In genomic region chr19:14505488-14506239, GRCh38 we compare ENCODE assay signal across 9 cellular contexts. TPM values are rescaled to one million over a fixed set of nuclear protein-coding genes. Genes with fewer than 3 reads are reported as not detected.
DNase-seq lines count a peak whose midpoint lies in the region; ATAC-seq and TF ChIP-seq lines count a peak whose summit lies in the region.
"Had no signal": no experiment of that assay in that cellular context is flagged by ENCODE, and none has a peak within 500 bp of the region (broad histone marks: within the 10 kb centered on the region; RNA-seq: fewer than 3 reads in every experiment).

No MANE protein-coding gene starts in this region.

- H3K27ac ChIP-seq in OCI-LY3 (ENCODE audit: low read length), result no peak overlapping the region
- H3K27ac ChIP-seq in trophoblast cell (ENCODE audit: low read depth, low read length), result peak overlapping the region; percentile 89

- DNase-seq in NCI-H748 (lab: John Stamatoyannopoulos, UW; ENCODE audit: unreplicated experiment) (peak; percentile 17), NCI-H748 treated with DMSO at 0.1 percent for 48 hours (lab: John Stamatoyannopoulos, UW) (no peak), fibroblast of pulmonary artery (ENCODE audit: low read depth) (peak; percentile 56), trophoblast cell (peak; percentile 95 to 99), middle frontal gyrus (ENCODE audit: extremely low spot score, low spot score) (no peak)
- DNase-seq in activated T-cell treated with anti-CD3 and anti-CD28 coated beads, Interleukin-2, amount 50 U/mL, for 4 hours, result peak; percentile 72

- no peaks in the 10 kb centered on the region for H3K9me3 ChIP-seq in OCI-LY3 (ENCODE audit: insufficient read depth, low read length)
- H3K9me3 ChIP-seq in trophoblast cell (ENCODE audit: insufficient read depth, low read depth, low read length), result no peaks in the 10 kb centered on the region

- H3K4me1 ChIP-seq in OCI-LY3 (ENCODE audit: low read length) (peaks cover 3% of the 10 kb centered on the region; the same call in 1 of the 2 replicates), trophoblast cell (ENCODE audit: control insufficient read depth in 1 of 2, insufficient read depth in 2 of 2, low read length in 2 of 2) (peaks cover 12 to 19% of the 10 kb centered on the region in 2 experiments)

- H3K4me3 ChIP-seq in OCI-LY3 (ENCODE audit: low read length) (no peak overlapping the region), fibroblast of pulmonary artery (replicated peaks; ENCODE audit: low read depth, low read length) (no peak overlapping the region), trophoblast cell (ENCODE audit: low read depth, low read length) (no peak overlapping the region)

- H4K91ac ChIP-seq in trophoblast cell (ENCODE audit: low read depth, low read length), result peak overlapping the region; percentile 83

- H3K9me3 Mint-ChIP-seq in activated T-cell treated with anti-CD3 and anti-CD28 coated beads, Interleukin-2, amount 50 U/mL, for 4 hours, result no peaks in the 10 kb centered on the region

- H3K27me3 ChIP-seq in OCI-LY3 (ENCODE audit: low read depth, low read length) (peaks cover 5% of the 10 kb centered on the region; the same call in 1 of the 2 replicates), trophoblast cell (ENCODE audit: insufficient read depth, low read length) (no peaks in the 10 kb centered on the region)

- H3K36me3 ChIP-seq in OCI-LY3 (replicated peaks; ENCODE audit: low read depth, low read length) (no peaks in the 10 kb centered on the region), trophoblast cell (ENCODE audit: control insufficient read depth in 1 of 2, insufficient read depth in 2 of 2, low read length in 2 of 2) (no peaks in the 10 kb centered on the region)

- H3K4me2 ChIP-seq in OCI-LY3 (ENCODE audit: low read length) (peak overlapping the region; percentile 23; the same call in 1 of the 2 replicates), trophoblast cell (ENCODE audit: low read length) (peak overlapping the region; percentile 45)

- H4K12ac ChIP-seq in trophoblast cell (ENCODE audit: low read depth, low read length), result peak overlapping the region; percentile 25

- H3K79me1 ChIP-seq in trophoblast cell (ENCODE audit: low read length), result peaks cover 15% of the 10 kb centered on the region

- TF ChIP-seq CTCF in OCI-LY3 (IDR thresholded peaks at IDR 0.05; ENCODE audit: low read depth, low read length) (peak; percentile 74), fibroblast of pulmonary artery (IDR thresholded peaks at IDR 0.05; ENCODE audit: low read length, missing control alignments) (peak; percentile 65)

- H3K18ac ChIP-seq in trophoblast cell (ENCODE audit: low read length), result peak overlapping the region; percentile 61

- no CpG with 5 or more reads among the region's 19 CpGs for WGBS in trophoblast cell (ENCODE audit: extremely low coverage, insufficient coverage, insufficient read length)

- H2AFZ ChIP-seq in OCI-LY3 (ENCODE audit: low read depth, low read length) (peak overlapping the region; percentile 89), trophoblast cell (ENCODE audit: insufficient read depth, low read length, poor library complexity) (peak overlapping the region; percentile 42)

- no peak overlapping the region for H2AK5ac ChIP-seq in trophoblast cell (ENCODE audit: low read length)

- H3K27me3 Mint-ChIP-seq in activated T-cell treated with anti-CD3 and anti-CD28 coated beads, Interleukin-2, amount 50 U/mL, for 4 hours (ENCODE audit: low read depth), result no peaks in the 10 kb centered on the region

- H3K14ac ChIP-seq in trophoblast cell (ENCODE audit: low read length), result peak overlapping the region; percentile 58

- H3K9ac ChIP-seq in OCI-LY3 (ENCODE audit: low read length), result no peak overlapping the region
- no peak overlapping the region for H3K9ac ChIP-seq in trophoblast cell (ENCODE audit: low read length)

- no peaks in the 10 kb centered on the region for H3K79me2 ChIP-seq in OCI-LY3 (ENCODE audit: low read length)
- H3K79me2 ChIP-seq in trophoblast cell (ENCODE audit: control insufficient read depth, insufficient read depth, low read length, poor library complexity), result no peaks in the 10 kb centered on the region

- peak overlapping the region; percentile 73 for H4K8ac ChIP-seq in trophoblast cell (ENCODE audit: low read depth, low read length)

- H2BK120ac ChIP-seq in trophoblast cell (ENCODE audit: insufficient read depth, low read length, poor library complexity), result peak overlapping the region; percentile 78

- no peaks in the 10 kb centered on the region for H3K36me3 Mint-ChIP-seq in activated T-cell treated with anti-CD3 and anti-CD28 coated beads, Interleukin-2, amount 50 U/mL, for 4 hours (ENCODE audit: insufficient read depth)

- no peaks in the 10 kb centered on the region for H4K20me1 ChIP-seq in OCI-LY3 (ENCODE audit: insufficient read depth, low read length)

- H3K4me3 Mint-ChIP-seq in activated T-cell treated with anti-CD3 and anti-CD28 coated beads, Interleukin-2, amount 50 U/mL, for 4 hours, result peak overlapping the region; percentile 33

- peaks cover 54% of the 10 kb centered on the region for H3K4me1 Mint-ChIP-seq in activated T-cell treated with anti-CD3 and anti-CD28 coated beads, Interleukin-2, amount 50 U/mL, for 4 hours (ENCODE audit: low read depth)

- H2BK12ac ChIP-seq in trophoblast cell (ENCODE audit: low read length), result peak overlapping the region; percentile 42

- ATAC-seq in activated T-cell treated with anti-CD3 and anti-CD28 coated beads, Interleukin-2, amount 50 U/mL, for 4 hours, result peak; percentile 71 to 78
- ATAC-seq in HG02981 (IDR thresholded peaks at IDR 0.05; ENCODE audit: unreplicated experiment), result no peak

- H2BK5ac ChIP-seq in trophoblast cell (ENCODE audit: low read depth, low read length, poor library complexity), result peak overlapping the region; percentile 78

- no peak overlapping the region for H3K23ac ChIP-seq in trophoblast cell (ENCODE audit: low read length)

- H3K4ac ChIP-seq in trophoblast cell (ENCODE audit: low read depth, low read length), result no peak overlapping the region

RNA-seq across cellular contexts. Expression of gene GIPC1, which starts 9.7 kb away (rescaled TPM):
- total RNA-seq in activated T-cell treated with anti-CD3 and anti-CD28 coated beads, Interleukin-2, amount 50 U/mL, for 4 hours, result 10 to 100 TPM; 42.5 to 49.8 (median 44.3) TPM
- polyA plus RNA-seq in trophoblast cell (2013), result 67.2 and 69.0 TPM in 2 replicates

RNA-seq across cellular contexts. Expression of gene DNAJB1, which starts 12.5 kb away (rescaled TPM):
- 100 to 1,000 TPM; 119 to 128 (median 120) TPM for total RNA-seq in activated T-cell treated with anti-CD3 and anti-CD28 coated beads, Interleukin-2, amount 50 U/mL, for 4 hours
- polyA plus RNA-seq in trophoblast cell (2013), result 61.8 and 62.4 TPM in 2 replicates

RNA-seq across cellular contexts. Expression of gene TECR, which starts 23.7 kb away (rescaled TPM):
- total RNA-seq in activated T-cell treated with anti-CD3 and anti-CD28 coated beads, Interleukin-2, amount 50 U/mL, for 4 hours, result 10 to 100 TPM; 92.5 to 96.3 (median 94.6) TPM
- 261 and 265 TPM in 2 replicates for polyA plus RNA-seq in trophoblast cell (2013)

RNA-seq across cellular contexts. Expression of gene PTGER1, which starts 30.5 kb away (rescaled TPM):
- total RNA-seq in activated T-cell treated with anti-CD3 and anti-CD28 coated beads, Interleukin-2, amount 50 U/mL, for 4 hours, result under 1 TPM in 1 of 3 donors, not detected in 2; 0.19 TPM
- polyA plus RNA-seq in trophoblast cell (2013), result 0.05 TPM in 1 of 2 replicates, not detected in the other
- total RNA-seq: skeletal muscle tissue had no signal

Comparison
In these comparisons a context has a peak if more than half of its experiments do, and no peak if none do; other contexts are left out.
1. DNase-seq: peak in NCI-H748 (single experiment), activated T-cell treated with anti-CD3 and anti-CD28 coated beads, Interleukin-2, amount 50 U/mL, for 4 hours (single experiment), fibroblast of pulmonary artery (single experiment) and trophoblast cell (2 of 2); none in NCI-H748 treated with DMSO at 0.1 percent for 48 hours (single experiment) and middle frontal gyrus (single experiment).